ENCODE assay signal across 9 cellular contexts in the genomic region with DNA sequence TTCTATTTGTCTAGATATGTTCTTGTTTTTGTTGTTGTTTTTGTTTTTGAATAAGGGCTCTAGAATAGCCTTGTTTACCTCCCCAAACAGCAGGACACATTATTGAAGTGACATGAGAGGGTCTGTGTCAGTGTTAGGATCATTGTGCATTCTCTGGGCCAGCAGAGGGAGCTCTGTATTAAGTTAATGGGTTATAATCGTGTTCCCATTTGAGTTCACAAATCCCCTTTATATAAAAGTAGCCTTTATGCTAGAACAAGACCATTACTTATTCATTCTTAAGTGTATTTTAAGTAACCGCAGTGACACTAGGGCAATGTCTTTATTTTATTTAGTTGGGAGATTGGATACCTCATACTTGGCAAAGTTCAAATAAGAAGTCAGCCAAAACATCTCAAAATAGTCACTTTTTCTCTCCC. TPM values are rescaled to one million over a fixed set of nuclear protein-coding genes. Genes with fewer than 3 reads are reported as not detected.
DNase-seq lines count a peak whose midpoint lies in the region; ATAC-seq and TF ChIP-seq lines count a peak whose summit lies in the region.
"Had no signal": no experiment of that assay in that cellular context is flagged by ENCODE, and none has a peak within 500 bp of the region (broad histone marks: within the 10 kb centered on the region; RNA-seq: fewer than 3 reads in every experiment).

No MANE protein-coding gene starts in this region.

- DNase-seq in activated gamma-delta T cell treated with Interleukin-2 at 50 U/mL for 16 hours (peak; percentile 52), activated gamma-delta T cell (lab: John Stamatoyannopoulos, UW) (no peak), NCI-H2107 (lab: John Stamatoyannopoulos, UW) (peak; percentile 0), dorsolateral prefrontal cortex (peak in 6 of 10 donors; percentile 47 to 84 (median 56)), medulla oblongata (ENCODE audit: extremely low spot score) (peak; percentile 91)
- peak; percentile 17 for DNase-seq in stimulated activated CD8-positive, alpha-beta memory T cell treated with anti-CD3 and anti-CD28 coated beads, Interleukin-7, amount 100 ng/mL, for 24 hours (ENCODE audit: low read depth)

- no peaks in the 10 kb centered on the region for H3K27me3 ChIP-seq in dorsolateral prefrontal cortex

- no peak overlapping the region for H3K4me3 ChIP-seq in dorsolateral prefrontal cortex
- H3K4me3 ChIP-seq: skin epidermis had no signal

- intact Hi-C loops in dorsolateral prefrontal cortex (cut with DNase I) = loop anchor here (5.0 kb wide), 1 partner anchor 281 kb away; no protein-coding TSS in a partner anchor

- H3K27ac ChIP-seq in dorsolateral prefrontal cortex = peak overlapping the region in 41 of 59 donors; percentile 1 to 73 (median 43)

- peak; percentile 63 to 95 (median 85) for TF ChIP-seq CTCF in dorsolateral prefrontal cortex (IDR thresholded peaks at IDR 0.05 in 54 of 56, conservative IDR thresholded peaks at IDR 0.05 in 2 of 56; ENCODE audit: low read depth in 1 of 56, partially characterized antibody in 56 of 56)

- ATAC-seq in activated CD4-positive, CD25-positive, alpha-beta regulatory T cell treated with anti-CD3 and anti-CD28 coated beads, Interleukin-2, amount 50 U/mL, for 24 hours = peak; percentile 59 to 60
- no peak for ATAC-seq in GM19328 (IDR thresholded peaks at IDR 0.05; ENCODE audit: unreplicated experiment)

RNA-seq across cellular contexts. Expression of a gene that starts 44.8 kb away (rescaled TPM):
- total RNA-seq in dorsolateral prefrontal cortex = 10 to 100 TPM; 31.0 to 66.4 (median 42.5) TPM

RNA-seq across cellular contexts. Expression of a gene that starts 50.9 kb away (rescaled TPM):
- 10 to 100 TPM; 17.1 to 62.7 (median 39.9) TPM for total RNA-seq in dorsolateral prefrontal cortex
